In the genomic region with DNA sequence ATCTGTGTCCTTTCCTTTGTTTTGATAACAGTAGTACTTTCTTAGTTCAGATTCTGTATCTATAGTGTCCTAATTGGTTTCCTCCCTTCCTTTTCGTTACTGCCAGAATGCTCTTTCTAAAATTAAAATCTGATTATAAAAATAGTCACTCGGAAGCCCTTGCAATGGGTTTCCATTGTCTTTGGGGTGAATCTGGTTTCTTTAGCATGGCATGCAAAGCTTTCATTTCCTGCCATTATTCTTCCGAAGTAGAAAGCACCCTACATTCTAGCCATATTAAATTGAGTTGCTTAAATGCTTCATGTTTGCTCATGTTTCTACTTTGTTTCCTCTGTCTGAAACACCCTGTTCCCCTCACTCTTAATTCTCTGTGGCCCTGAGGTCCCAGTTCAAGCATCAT, we compare ENCODE assay signal across 16 cellular contexts. TPM values are rescaled to one million over a fixed set of nuclear protein-coding genes. Genes with fewer than 3 reads are reported as not detected.
DNase-seq lines count a peak whose midpoint lies in the region; ATAC-seq, FAIRE-seq and TF ChIP-seq lines count a peak whose summit lies in the region.
"Had no signal": no experiment of that assay in that cellular context is flagged by ENCODE, and none has a peak within 500 bp of the region (broad histone marks: within the 10 kb centered on the region; RNA-seq: fewer than 3 reads in every experiment).

No MANE protein-coding gene starts in this region.

- no peak overlapping the region for H3K4me3 Mint-ChIP-seq in GM23338
- H3K4me3 Mint-ChIP-seq: B cell; CD8-positive, alpha-beta T cell had no signal

- H3K27ac ChIP-seq in GM23338 (ENCODE audit: low read depth) = peak overlapping the region; percentile 64
- H3K27ac ChIP-seq in Panc1 (ENCODE audit: low read length) = peak overlapping the region; percentile 65
- H3K27ac ChIP-seq in keratinocyte (ENCODE audit: control insufficient read depth, insufficient read depth, low read length) = no peak overlapping the region
- H3K27ac ChIP-seq in subcutaneous abdominal adipose tissue (ENCODE audit: low read depth, low read length) = peak overlapping the region; percentile 29
- H3K27ac ChIP-seq: SK-N-MC had no signal

- peaks cover 73% of the 10 kb centered on the region for H3K4me1 ChIP-seq in GM23338 (ENCODE audit: insufficient read depth)
- H3K4me1 ChIP-seq in Panc1 (ENCODE audit: control insufficient read depth, insufficient read depth, low read length) = peaks cover 74% of the 10 kb centered on the region
- peaks cover 40% of the 10 kb centered on the region for H3K4me1 ChIP-seq in keratinocyte (ENCODE audit: control insufficient read depth, extremely low read depth, insufficient read depth, low read length)
- H3K4me1 ChIP-seq in subcutaneous abdominal adipose tissue (ENCODE audit: control insufficient read depth in 5 of 5, insufficient read depth in 5 of 5, low read length in 5 of 5) = peaks cover 4 to 62% (median 51%) of the 10 kb centered on the region in 5 donors

- no peaks in the 10 kb centered on the region; the same call in 2 of the 3 replicates for H3K36me3 Mint-ChIP-seq in GM23338 (ENCODE audit: low read depth)
- H3K36me3 Mint-ChIP-seq: CD8-positive, alpha-beta T cell had no signal

- no peaks in the 10 kb centered on the region for H3K9me3 Mint-ChIP-seq in GM23338
- H3K9me3 Mint-ChIP-seq: CD8-positive, alpha-beta T cell had no signal

- TF ChIP-seq CTCF in GM23338 (conservative IDR thresholded peaks at IDR 0.05; ENCODE audit: low read depth in 2 of 2) = no peak
- no peak for TF ChIP-seq CTCF in Panc1 (IDR thresholded peaks at IDR 0.05)
- TF ChIP-seq CTCF in keratinocyte (optimal IDR thresholded peaks at IDR 0.05 in 1 of 3, IDR thresholded peaks at IDR 0.05 in 1 of 3, conservative IDR thresholded peaks at IDR 0.05 in 1 of 3; ENCODE audit: extremely low read depth in 1 of 3, insufficient read depth in 2 of 3, low read length in 3 of 3) = no peak

- no peaks in the 10 kb centered on the region for H3K27me3 Mint-ChIP-seq in GM23338 (ENCODE audit: insufficient read depth, low read depth, poor library complexity)

- H3K9ac ChIP-seq in keratinocyte (ENCODE audit: control insufficient read depth, extremely low read depth, insufficient read depth, low read length) (no peak overlapping the region), subcutaneous abdominal adipose tissue (ENCODE audit: low read length in 5 of 5) (no peak overlapping the region)

- no peaks in the 10 kb centered on the region for H3K9me3 ChIP-seq in Panc1 (ENCODE audit: control insufficient read depth, insufficient read depth, low read depth, low read length)
- H3K9me3 ChIP-seq in keratinocyte (ENCODE audit: control insufficient read depth, low read depth, low read length) = no peaks in the 10 kb centered on the region
- H3K9me3 ChIP-seq in subcutaneous abdominal adipose tissue (ENCODE audit: control insufficient read depth in 5 of 5, low read length in 5 of 5) = no peaks in the 10 kb centered on the region

- no peaks in the 10 kb centered on the region; the same call in 1 of the 2 replicates for H3F3A ChIP-seq in GM23338 (replicated peaks; ENCODE audit: low read depth)

- DNase-seq in GM23338 (ENCODE audit: low spot score) (no peak), Panc1 (ENCODE audit: low read depth, low spot score) (no peak), keratinocyte (ENCODE audit: low read depth, low spot score) (no peak), AG20443 (ENCODE audit: low spot score) (no peak), NCI-H345 treated with DMSO at 0.1 percent for 48 hours (lab: John Stamatoyannopoulos, UW; ENCODE audit: unreplicated experiment) (no peak)
- DNase-seq: ACHN; CD8-positive, alpha-beta T cell; DMS 273 treated with DMSO at 0.1 percent for 48 hours; GOT3; NCI-H146; NCI-H446 had no signal

- H3K79me2 ChIP-seq in GM23338 (replicated peaks; ENCODE audit: insufficient read depth) (peaks cover 100% of the 10 kb centered on the region), keratinocyte (ENCODE audit: control insufficient read depth, insufficient read depth, low read length) (peaks cover 92% of the 10 kb centered on the region)

- no peaks in the 10 kb centered on the region for H3K27me3 ChIP-seq in GM23338 (ENCODE audit: insufficient read depth)
- H3K27me3 ChIP-seq in Panc1 (ENCODE audit: control insufficient read depth, insufficient read depth, low read length) = no peaks in the 10 kb centered on the region
- H3K27me3 ChIP-seq in keratinocyte (ENCODE audit: control insufficient read depth, extremely low read depth, insufficient read depth, low read length) = no peaks in the 10 kb centered on the region
- no peaks in the 10 kb centered on the region for H3K27me3 ChIP-seq in subcutaneous abdominal adipose tissue (ENCODE audit: control insufficient read depth in 5 of 5, insufficient read depth in 4 of 5, low read length in 5 of 5)

- POLR2A ChIA-PET in Panc1 (lab: Charles Lee) = interaction anchor here (1.3 kb wide), 1 partner anchor 9 kb away, joined by 3 read pairs; no protein-coding TSS in a partner anchor

- no TSS peak for BruUV-seq in Panc1 (replicated peaks; lab: Mats Ljungman, UMichigan)

- H3K27ac Mint-ChIP-seq in GM23338 = peak overlapping the region; percentile 57
- H3K27ac Mint-ChIP-seq: B cell; CD8-positive, alpha-beta T cell had no signal

- H3K4me3 ChIP-seq in GM23338 (peak overlapping the region; percentile 20; the same call in 1 of the 2 replicates), Panc1 (ENCODE audit: low read depth in 2 of 2, low read length in 2 of 2) (no peak overlapping the region), keratinocyte (ENCODE audit: control insufficient read depth in 2 of 3, extremely low read depth in 1 of 3, insufficient read depth in 2 of 3, low read depth in 1 of 3, low read length in 3 of 3) (no peak overlapping the region), subcutaneous abdominal adipose tissue (ENCODE audit: low read depth in 1 of 5, low read length in 5 of 5) (no peak overlapping the region)
- H3K4me3 ChIP-seq: SK-N-MC had no signal

- no peaks in the 10 kb centered on the region for H3K9me2 ChIP-seq in GM23338 (ENCODE audit: insufficient read depth)

- in situ Hi-C loops in Panc1 (cut with HindIII; ENCODE audit: low pct_unique_long_range_greater_than_20kb, low sequenced_read_pairs) = no loop called here

- dilution Hi-C loops in keratinocyte (cut with MboI; ENCODE audit: extremely low pct_ligation_motif_present, low sequenced_read_pairs) = no loop called here

- H3K9me1 ChIP-seq in keratinocyte (ENCODE audit: control insufficient read depth, extremely low read depth, insufficient read depth, low read length) = peaks cover 5% of the 10 kb centered on the region

- H2AFZ ChIP-seq in GM23338 (no peak overlapping the region), keratinocyte (ENCODE audit: control insufficient read depth, low read length) (no peak overlapping the region)

- intact Hi-C loops in Panc1 (cut with micrococcal nuclease; ENCODE audit: unreplicated experiment) = no loop called here

- H3K4me1 Mint-ChIP-seq in GM23338 = peaks cover 66% of the 10 kb centered on the region
- H3K4me1 Mint-ChIP-seq: B cell had no signal

- H4K20me1 ChIP-seq in GM23338 (replicated peaks; ENCODE audit: insufficient read depth) (no peaks in the 10 kb centered on the region), keratinocyte (ENCODE audit: control insufficient read depth, extremely low read depth, insufficient read depth, low read length) (peaks cover 7% of the 10 kb centered on the region)

- CTCF ChIA-PET in Panc1 (lab: Charles Lee) = interaction anchor here (0.6 kb wide), 1 partner anchor 25 kb away, joined by 3 read pairs; no protein-coding TSS in a partner anchor

- no peak for FAIRE-seq in keratinocyte (lab: Jason Lieb, UNC)

- H3K4me2 ChIP-seq in GM23338 = peak overlapping the region; percentile 74
- H3K4me2 ChIP-seq in keratinocyte (ENCODE audit: control insufficient read depth, extremely low read depth, insufficient read depth, low read depth, low read length) = peak overlapping the region; percentile 0

- ATAC-seq in GM23338 (no peak), Panc1 (no peak), HG03097 (IDR thresholded peaks at IDR 0.05; ENCODE audit: low FRiP score, unreplicated experiment) (no peak)
- ATAC-seq: CD8-positive, alpha-beta T cell; Right ventricle myocardium inferior had no signal

- H3K36me3 ChIP-seq in GM23338 (ENCODE audit: insufficient read depth) (no peaks in the 10 kb centered on the region), Panc1 (ENCODE audit: control insufficient read depth, insufficient read depth, low read length) (no peaks in the 10 kb centered on the region), keratinocyte (ENCODE audit: control insufficient read depth in 2 of 2, extremely low read depth in 1 of 2, insufficient read depth in 2 of 2, low read length in 2 of 2) (peaks cover 2 to 5% of the 10 kb centered on the region in 2 experiments), subcutaneous abdominal adipose tissue (ENCODE audit: control insufficient read depth in 5 of 5, insufficient read depth in 5 of 5, low read length in 5 of 5) (no peaks in the 10 kb centered on the region)

RNA-seq across cellular contexts. Expression of a gene that starts 53.2 kb away (rescaled TPM):
- total RNA-seq in GM23338 (2014; rRNA removed; shearing (Covaris generic)) = 317 and 399 TPM in 2 replicates
- polyA plus RNA-seq in GM23338 (2016; fragmentation: Nextera tagmentation; extraction: Ambion mirVana) = 87.3 and 104 TPM in 2 replicates
- total RNA-seq in Panc1 (2021; ENCODE audit: unreplicated experiment) = 413 TPM
- polyA plus RNA-seq in Panc1 (2012; ENCODE audit: insufficient read length) = 162 TPM
- 84.8 to 111 TPM (median 96.9 TPM) in 3 replicates for polyA plus RNA-seq in keratinocyte
- 210 TPM for polyA plus RNA-seq in keratinocyte (2011; ENCODE audit: low read depth)
- 32.6 and 38.9 TPM in 2 replicates for polyA plus RNA-seq in keratinocyte (2011; cell fraction: cytosol; rRNA removed)
- 432 and 528 TPM in 2 replicates for polyA plus RNA-seq in keratinocyte (2011; cell fraction: nucleus; rRNA removed)
- polyA plus RNA-seq in keratinocyte (2012; ENCODE audit: low replicate concordance) = 132 and 145 TPM in 2 replicates
- 223 to 562 TPM (median 369 TPM) in 3 replicates for polyA minus RNA-seq in keratinocyte
- polyA minus RNA-seq in keratinocyte (2011; cell fraction: cytosol; rRNA and poly(A)+ RNA removed) = 87.1 TPM
- 697 and 1,508 TPM in 2 replicates for polyA minus RNA-seq in keratinocyte (2011; cell fraction: nucleus; rRNA and poly(A)+ RNA removed)
